Comparison of ENCODE assay signal across 8 cellular contexts in the genomic region with DNA sequence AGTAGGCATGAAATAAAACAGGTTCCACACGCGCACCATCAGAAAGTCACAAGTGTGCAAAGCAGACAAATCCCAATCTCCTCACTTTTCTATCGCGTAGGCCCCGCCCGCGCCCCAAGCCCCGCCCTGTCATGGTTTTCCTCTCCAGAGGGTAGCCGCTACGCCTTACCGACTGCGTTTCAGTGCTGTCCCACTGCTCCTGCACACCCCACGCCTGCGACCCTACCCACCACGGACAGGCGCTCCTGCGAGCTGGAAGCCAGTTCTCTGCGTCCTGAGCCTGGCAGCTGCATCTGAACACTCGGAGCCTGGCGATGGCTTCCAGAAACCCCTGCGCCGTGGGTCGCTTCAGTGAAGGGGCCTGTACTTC. TPM values are rescaled to one million over a fixed set of nuclear protein-coding genes. Genes with fewer than 3 reads are reported as not detected.
DNase-seq lines count a peak whose midpoint lies in the region; ATAC-seq, FAIRE-seq and TF ChIP-seq lines count a peak whose summit lies in the region.

No MANE protein-coding gene starts in this region.

- intact Hi-C loops in OCI-LY7 (cut with micrococcal nuclease; ENCODE audit: unreplicated experiment), result no loop called here

- peak overlapping the region; percentile 49 for H3K9ac ChIP-seq in iPS-18a (ENCODE audit: low read length)

- no peaks in the 10 kb centered on the region for H3K9me2 ChIP-seq in OCI-LY7 (ENCODE audit: insufficient read depth, low read length)

- no peak for TF ChIP-seq CTCF in OCI-LY7 (conservative IDR thresholded peaks at IDR 0.05; ENCODE audit: low read length)

- H3K36me3 ChIP-seq in OCI-LY7 (ENCODE audit: insufficient read depth, low read length) (no peaks in the 10 kb centered on the region), iPS-18a (ENCODE audit: control insufficient read depth, low read depth, low read length) (peaks cover 17% of the 10 kb centered on the region), small intestine (ENCODE audit: control insufficient read depth in 2 of 2, insufficient read depth in 2 of 2, low read length in 2 of 2) (peaks cover 11 to 15% of the 10 kb centered on the region in 2 donors)

- ATAC-seq in HG02973 (IDR thresholded peaks at IDR 0.05; ENCODE audit: unreplicated experiment), result peak; percentile 28

- H3K9me3 ChIP-seq in OCI-LY7 (ENCODE audit: low read length) (peaks cover 14% of the 10 kb centered on the region), iPS-18a (ENCODE audit: control insufficient read depth, low read depth, low read length) (peaks cover 56% of the 10 kb centered on the region), small intestine (ENCODE audit: control insufficient read depth, low read depth) (peaks cover 9% of the 10 kb centered on the region)

- 1 to 3% (median 1%) methylated on average over 23 of the region's 23 CpGs for WGBS in small intestine, 3 donors

- peak overlapping the region; percentile 55 for H3K4me2 ChIP-seq in OCI-LY7 (ENCODE audit: low read length)

- no peaks in the 10 kb centered on the region for H4K20me1 ChIP-seq in OCI-LY7 (ENCODE audit: insufficient read depth, low read length)

- POLR2A ChIA-PET in OCI-LY7 (lab: Charles Lee), result no interaction called here

- peak; percentile 0 for DNase-seq in activated CD8-positive, alpha-beta memory T cell treated with anti-CD3 and anti-CD28 coated beads, Interleukin-2, amount 50 U/mL, for 1 hour (ENCODE audit: extremely low read depth)
- no peak for DNase-seq in activated CD8-positive, alpha-beta memory T cell treated with anti-CD3 and anti-CD28 coated beads, Interleukin-2, amount 50 U/mL, for 48 hours
- DNase-seq in OCI-LY7 (ENCODE audit: low spot score) (no peak), small intestine (peak; percentile 18), NCI-H2081 treated with DMSO at 0.1 percent for 48 hours (lab: John Stamatoyannopoulos, UW) (no peak)

- H3K27me3 ChIP-seq in iPS-18a (ENCODE audit: control insufficient read depth, insufficient read depth, low read length) (no peaks in the 10 kb centered on the region), small intestine (ENCODE audit: control insufficient read depth in 2 of 2, insufficient read depth in 2 of 2, low read length in 2 of 2) (no peaks in the 10 kb centered on the region)

- CTCF ChIA-PET in OCI-LY7 (lab: Charles Lee; ENCODE audit: unreplicated experiment), result no interaction called here

- FAIRE-seq in small intestine (lab: Jason Lieb, UNC), result no peak

- BruUV-seq in OCI-LY7 (replicated peaks; lab: Mats Ljungman, UMichigan), result no TSS peak

- H3K4me1 ChIP-seq in OCI-LY7 (ENCODE audit: insufficient read depth, low read length, poor library complexity, severe bottlenecking), result no peaks in the 10 kb centered on the region
- no peaks in the 10 kb centered on the region for H3K4me1 ChIP-seq in iPS-18a (ENCODE audit: control insufficient read depth, low read depth, low read length)
- no peaks in the 10 kb centered on the region for H3K4me1 ChIP-seq in small intestine (ENCODE audit: control insufficient read depth in 2 of 2, insufficient read depth in 1 of 2, low read depth in 1 of 2, low read length in 1 of 2)

- H3K79me2 ChIP-seq in OCI-LY7 (ENCODE audit: insufficient read depth, low read depth, low read length), result no peaks in the 10 kb centered on the region

- no peak overlapping the region for H3K27ac ChIP-seq in OCI-LY7 (ENCODE audit: low read depth, low read length, poor library complexity, severe bottlenecking)
- peak overlapping the region; percentile 51 for H3K27ac ChIP-seq in angular gyrus (ENCODE audit: low read depth, low read length)
- no peak overlapping the region for H3K27ac ChIP-seq in iPS-18a (ENCODE audit: low read length)
- peak overlapping the region; percentile 68 to 94 for H3K27ac ChIP-seq in small intestine (ENCODE audit: low read depth in 1 of 2, low read length in 1 of 2)

- H3K4me3 ChIP-seq in OCI-LY7 (ENCODE audit: low read depth, low read length, poor library complexity, severe bottlenecking), result peak overlapping the region; percentile 76
- H3K4me3 ChIP-seq in iPS-18a (ENCODE audit: low read length), result peak overlapping the region; percentile 90
- H3K4me3 ChIP-seq in small intestine (ENCODE audit: low read depth in 1 of 2, low read length in 2 of 2), result peak overlapping the region; percentile 81 to 93

- H2AFZ ChIP-seq in OCI-LY7 (ENCODE audit: low read length), result peak overlapping the region; percentile 97

RNA-seq across cellular contexts. Expression of a gene that starts 0.4 kb away (rescaled TPM):
- total RNA-seq in OCI-LY7 (2014; rRNA removed; shearing (Covaris generic)), result 0.54 and 1.1 TPM in 2 replicates
- total RNA-seq in OCI-LY7 (2022), result 0.92 and 1.2 TPM in 2 replicates
- polyA plus RNA-seq in small intestine, result 1 to 10 TPM in 1 of 3 donors, under 1 TPM in 2; 0.54 to 1.8 (median 0.67) TPM

RNA-seq across cellular contexts. Expression of a gene that starts 28.1 kb away (rescaled TPM):
- not detected in 2 replicates for total RNA-seq in OCI-LY7 (2014; rRNA removed; shearing (Covaris generic))
- total RNA-seq in OCI-LY7 (2022), result not detected in 2 replicates
- 1 to 10 TPM in 1 of 3 donors, under 1 TPM in 2; 0.22 to 1.9 (median 0.27) TPM for polyA plus RNA-seq in small intestine

RNA-seq across cellular contexts. Expression of a gene that starts 28.2 kb away (rescaled TPM):
- 5.6 and 6.2 TPM in 2 replicates for total RNA-seq in OCI-LY7 (2014; rRNA removed; shearing (Covaris generic))
- total RNA-seq in OCI-LY7 (2022), result 4.5 and 6.3 TPM in 2 replicates
- polyA plus RNA-seq in small intestine, result 1 to 10 TPM; 1.4 to 2.7 (median 2.2) TPM

RNA-seq across cellular contexts. Expression of a gene that starts 59.2 kb away (rescaled TPM):
- not detected in 2 replicates for total RNA-seq in OCI-LY7 (2014; rRNA removed; shearing (Covaris generic))
- total RNA-seq in OCI-LY7 (2022), result not detected in 2 replicates
- polyA plus RNA-seq in small intestine, result 1 to 10 TPM in 1 of 3 donors, under 1 TPM in 2; 0.22 to 1.6 (median 0.27) TPM

Comparison
In these comparisons a context has a peak if more than half of its experiments do, and no peak if none do; other contexts are left out.
1. DNase-seq: peak in activated CD8-positive, alpha-beta memory T cell treated with anti-CD3 and anti-CD28 coated beads, Interleukin-2, amount 50 U/mL, for 1 hour (single experiment) and small intestine (single experiment); none in activated CD8-positive, alpha-beta memory T cell treated with anti-CD3 and anti-CD28 coated beads, Interleukin-2, amount 50 U/mL, for 48 hours (single experiment), OCI-LY7 (single experiment) and NCI-H2081 treated with DMSO at 0.1 percent for 48 hours (single experiment).
2. H3K27ac ChIP-seq: peak in angular gyrus (single experiment) and small intestine (2 of 2); none in OCI-LY7 (single experiment) and iPS-18a (single experiment).
3. Peak in every context shown above with its lines, with median percentiles within 50 percentile points of each other: H3K4me3 ChIP-seq.